Comparison of ENCODE assay signal across 1 cellular context in genomic region chr19:5936308-5936980, GRCh38.
TF ChIP-seq lines count a peak whose summit lies in the region.

No MANE protein-coding gene starts in this region.

TF ChIP-seq in WTC11, 78 proteins besides CTCF, POLR2A, EP300 and RAD21 (continued from another document):
- TF ChIP-seq ESRRA (CRISPR knock-in tag; IDR thresholded peaks at IDR 0.05; ENCODE audit: borderline replicate concordance) = no peak
